7 cellular contexts compared by ENCODE assay signal in genomic region chr7:28921822-28922221, GRCh38. TPM values are rescaled to one million over a fixed set of nuclear protein-coding genes. Genes with fewer than 3 reads are reported as not detected.
A peak's percentile ranks its signal among the peaks of the same experiment; 100 is the strongest.
DNase-seq lines count a peak whose midpoint lies in the region; ATAC-seq and TF ChIP-seq lines count a peak whose summit lies in the region.

No MANE protein-coding gene starts in this region.

- H3K36me3 ChIP-seq in PC-9 (ENCODE audit: low read depth) (no peaks in the 10 kb centered on the region), body of pancreas (replicated peaks in 1 of 2; ENCODE audit: insufficient read depth in 1 of 2, low read depth in 2 of 2) (no peaks in the 10 kb centered on the region), spleen (no peaks in the 10 kb centered on the region)

- no peaks in the 10 kb centered on the region for H4K20me1 ChIP-seq in PC-9 (ENCODE audit: insufficient read depth)

- H3F3A ChIP-seq in PC-9 (ENCODE audit: insufficient read depth, low read depth): no peaks in the 10 kb centered on the region

- intact Hi-C loops in PC-9 (cut with micrococcal nuclease; ENCODE audit: unreplicated experiment): loop anchor here (1.0 to 10.0 kb wide), 9 partner anchors 184 to 1819 kb away; no protein-coding TSS in a partner anchor
- intact Hi-C loops in body of pancreas (cut with DNase I): loop anchor here (5.0 kb wide), 1 partner anchor 485 kb away; no protein-coding TSS in a partner anchor
- intact Hi-C loops in spleen (cut with DNase I; ENCODE audit: low total_unique reads): loop anchor here (2.0 to 5.0 kb wide), 3 partner anchors 35 to 487 kb away; partner anchors contain the start of gene TRIL

- POLR2A ChIA-PET in PC-9 (lab: Charles Lee; ENCODE audit: unreplicated experiment): interaction anchor here (0.7 kb wide), 1 partner anchor 714 kb away, joined by 3 read pairs; no protein-coding TSS in a partner anchor

- H3K4me2 ChIP-seq in PC-9: peak overlapping the region; percentile 13; the same call in 1 of the 2 replicates

- peak; percentile 97 for TF ChIP-seq CTCF in PC-9 (conservative IDR thresholded peaks at IDR 0.05)
- peak; percentile 66 to 89 (median 86) for TF ChIP-seq CTCF in body of pancreas (IDR thresholded peaks at IDR 0.05)
- TF ChIP-seq CTCF in spleen (IDR thresholded peaks at IDR 0.05 in 8 of 11, conservative IDR thresholded peaks at IDR 0.05 in 3 of 11): peak; percentile 47 to 87 (median 76)

- H3K9me2 ChIP-seq in PC-9 (ENCODE audit: insufficient read depth): no peaks in the 10 kb centered on the region

- DNase-seq in GM03348 (ENCODE audit: low spot score) (peak; percentile 57), LHCN-M2 (ENCODE audit: low read depth) (peak; percentile 81), PC-9 (peak; percentile 29 to 65), body of pancreas (peak; percentile 44 to 70 (median 57)), iPS-NIHi11 (ENCODE audit: low spot score) (peak; percentile 72), spleen (no peak)

- ATAC-seq in GM21737 (IDR thresholded peaks at IDR 0.05; ENCODE audit: unreplicated experiment) (peak; percentile 67), body of pancreas (peak; percentile 89)

- no peaks in the 10 kb centered on the region for H3K27me3 ChIP-seq in PC-9 (ENCODE audit: insufficient read depth, low read depth)
- peaks cover 0 to 6% of the 10 kb centered on the region in 2 donors for H3K27me3 ChIP-seq in body of pancreas
- H3K27me3 ChIP-seq in spleen (replicated peaks in 1 of 7): no peaks in the 10 kb centered on the region

- H3K4me1 ChIP-seq in PC-9 (replicated peaks; ENCODE audit: insufficient read depth) (peaks cover 10% of the 10 kb centered on the region; the same call in 1 of the 2 replicates), body of pancreas (peaks cover 13% of the 10 kb centered on the region), spleen (peaks cover 8 to 27% (median 23%) of the 10 kb centered on the region in 6 donors)

- 0 to 2% methylated on average over 4 of the region's 4 CpGs for WGBS in body of pancreas, 2 donors
- 0 to 4% (median 1%) methylated on average over 4 of the region's 4 CpGs for WGBS in spleen, 5 donors

- BruUV-seq in PC-9 (replicated peaks; lab: Mats Ljungman, UMichigan): no TSS peak

- H3K9me3 ChIP-seq in PC-9 (ENCODE audit: insufficient read depth, low read depth) (no peaks in the 10 kb centered on the region), body of pancreas (no peaks in the 10 kb centered on the region), spleen (no peaks in the 10 kb centered on the region)

- no peak overlapping the region for H3K4me3 ChIP-seq in PC-9
- no peak overlapping the region for H3K4me3 ChIP-seq in body of pancreas
- H3K4me3 ChIP-seq in spleen: no peak overlapping the region

- TF ChIP-seq POLR2A in body of pancreas (IDR thresholded peaks at IDR 0.05) (no peak), spleen (IDR thresholded peaks at IDR 0.05) (no peak)

- no peak overlapping the region for H2AFZ ChIP-seq in PC-9

- H3K27ac ChIP-seq in PC-9 (no peak overlapping the region), body of pancreas (no peak overlapping the region), spleen (no peak overlapping the region)

- no peaks in the 10 kb centered on the region for H3K79me2 ChIP-seq in PC-9 (ENCODE audit: low read depth)

- CTCF ChIA-PET in PC-9 (lab: Charles Lee): interaction anchor here (0.6 to 2.2 kb wide), 10 partner anchors 13 to 1642 kb away, joined by 3 to 14 read pairs (median 4); no protein-coding TSS in a partner anchor

RNA-seq across cellular contexts. Expression of gene TRIL, which starts 36.3 kb away (rescaled TPM):
- total RNA-seq in LHCN-M2 (2014; rRNA removed) (0.32 and 0.46 TPM in 2 replicates), PC-9 (2021) (not detected in 2 replicates), body of pancreas (1 to 10 TPM; 1.3 to 1.6 TPM), spleen (10 to 100 TPM in 1 of 7 donors, 1 to 10 TPM in 6; 1.0 to 10.0 (median 6.7) TPM)
- 0.02 TPM for polyA plus RNA-seq in LHCN-M2 (2012)
- polyA plus RNA-seq in spleen: under 1 TPM; 0.33 to 0.96 (median 0.42) TPM
